In genomic region chr13:77460195-77460594, GRCh38 we compare ENCODE assay signal across 10 cellular contexts.
DNase-seq lines count a peak whose midpoint lies in the region; ATAC-seq and TF ChIP-seq lines count a peak whose summit lies in the region.
"Had no signal": no experiment of that assay in that cellular context is flagged by ENCODE, and none has a peak within 500 bp of the region (broad histone marks: within the 10 kb centered on the region; RNA-seq: fewer than 3 reads in every experiment).

No MANE protein-coding gene starts in this region.

- H3K9me3 ChIP-seq in lower lobe of right lung = no peaks in the 10 kb centered on the region
- H3K9me3 ChIP-seq: psoas muscle had no signal

- DNase-seq in NB4 (ENCODE audit: low read depth) (peak; percentile 91), lower lobe of right lung (peak; percentile 68), SHP77 treated with DMSO at 0.1 percent for 48 hours (lab: John Stamatoyannopoulos, UW) (no peak), GM13977 (ENCODE audit: low spot score) (no peak), DMS79 treated with DMSO at 0.1 percent for 48 hours (lab: John Stamatoyannopoulos, UW) (no peak)
- DNase-seq in activated CD8-positive, alpha-beta memory T cell treated with anti-CD3 and anti-CD28 coated beads, Interleukin-2, amount 50 U/mL, for 48 hours = no peak
- DNase-seq: activated naive CD4-positive, alpha-beta T cell treated with Interleukin-2 at 50 U/mL for 16 hours had no signal

- no peaks in the 10 kb centered on the region for H3K27me3 ChIP-seq in lower lobe of right lung (ENCODE audit: low read depth)

- H3K4me1 ChIP-seq in lower lobe of right lung = peaks cover 4% of the 10 kb centered on the region
- H3K4me1 ChIP-seq: psoas muscle had no signal

- no peak for TF ChIP-seq POLR2A in NB4 (IDR thresholded peaks at IDR 0.05; ENCODE audit: extremely low read depth, insufficient read length)

- H3K27ac ChIP-seq in lower lobe of right lung = no peak overlapping the region
- H3K27ac ChIP-seq: psoas muscle had no signal

- in situ Hi-C loops in GM13977 (cut with MboI; ENCODE audit: low pct_unique_long_range_greater_than_20kb, low sequenced_read_pairs, unreplicated experiment) = no loop called here

- intact Hi-C loops in lower lobe of right lung (cut with DNase I) = no loop called here

- ATAC-seq in GM18867 (IDR thresholded peaks at IDR 0.05; ENCODE audit: unreplicated experiment) = peak; percentile 82
- peak; percentile 92 for ATAC-seq in HG02759 (IDR thresholded peaks at IDR 0.05; ENCODE audit: unreplicated experiment)
- ATAC-seq in lower lobe of right lung = peak; percentile 82 to 94

- no peak for TF ChIP-seq CTCF in NB4 (IDR thresholded peaks at IDR 0.05; ENCODE audit: low read depth, low read length)
- TF ChIP-seq CTCF in lower lobe of right lung (IDR thresholded peaks at IDR 0.05) = no peak
- TF ChIP-seq CTCF in GM13977 (IDR thresholded peaks at IDR 0.05; ENCODE audit: extremely low read depth, insufficient read depth, missing control alignments) = no peak

- H3K4me3 ChIP-seq in NB4 (ENCODE audit: low read depth, low read length) (no peak overlapping the region), lower lobe of right lung (no peak overlapping the region)
- H3K4me3 ChIP-seq: psoas muscle had no signal

- H3K36me3 ChIP-seq in lower lobe of right lung = no peaks in the 10 kb centered on the region

Comparison
In these comparisons a context has a peak if more than half of its experiments do, and no peak if none do; other contexts are left out.
1. DNase-seq: peak in NB4 (single experiment) and lower lobe of right lung (single experiment); none in SHP77 treated with DMSO at 0.1 percent for 48 hours (single experiment), GM13977 (single experiment), DMS79 treated with DMSO at 0.1 percent for 48 hours (single experiment) and activated CD8-positive, alpha-beta memory T cell treated with anti-CD3 and anti-CD28 coated beads, Interleukin-2, amount 50 U/mL, for 48 hours (single experiment).
2. Peak in every context shown above with its lines, with median percentiles within 50 percentile points of each other: ATAC-seq.